In genomic region chr1:212503714-212504113, GRCh38 we compare ENCODE assay signal across 18 cellular contexts.
"Had no signal": no experiment of that assay in that cellular context is flagged by ENCODE, and none has a peak within 500 bp of the region (broad histone marks: within the 10 kb centered on the region; RNA-seq: fewer than 3 reads in every experiment).

No MANE protein-coding gene starts in this region.

- H3K36me3 Mint-ChIP-seq: activated naive CD8-positive, alpha-beta T cell treated with anti-CD3 and anti-CD28 coated beads for 36 hours had no signal

- H3K4me1 Mint-ChIP-seq: activated naive CD8-positive, alpha-beta T cell treated with anti-CD3 and anti-CD28 coated beads for 36 hours had no signal

- H3K27me3 Mint-ChIP-seq: activated naive CD8-positive, alpha-beta T cell treated with anti-CD3 and anti-CD28 coated beads for 36 hours had no signal

- H3K4me3 ChIP-seq: gastrocnemius medialis, heart left ventricle, left lung, tibial artery had no signal

- H3K27me3 ChIP-seq: gastrocnemius medialis, heart left ventricle, left lung, tibial artery had no signal

- DNase-seq: activated B cell treated with CpG ODN at 0.5 μM for 24 hours; activated CD8-positive, alpha-beta memory T cell treated with anti-CD3 and anti-CD28 coated beads, Interleukin-2, amount 50 U/mL, for 4 hours; activated naive CD4-positive, alpha-beta T cell; activated naive CD8-positive, alpha-beta T cell treated with anti-CD3 and anti-CD28 coated beads for 36 hours; amniotic stem cell; effector CD8-positive, alpha-beta T cell; gastrocnemius medialis; heart left ventricle; kidney; left lung; stimulated activated naive CD4-positive, alpha-beta T cell; substantia nigra; tibial artery had no signal

- H3K9me3 Mint-ChIP-seq: activated B cell treated with CpG ODN at 0.5 μM for 24 hours; activated naive CD8-positive, alpha-beta T cell treated with anti-CD3 and anti-CD28 coated beads for 36 hours; activated T-helper 1 cell treated with anti-CD3 and anti-CD28 coated beads, Interleukin-12 subunit alpha, Interleukin-12 subunit beta, Interleukin-2, Interleukin-4 antibody, amounts not matched to agents 30 ng/mL and 10 ng/mL and 1 ng/mL, durations not matched to agents 14 hours and 24 hours and 36 hours; T-helper 2 cell treated with Interferon-gamma antibody and Interleukin-4, amounts not matched to agents 5 μg/mL and 100 μg/mL, for 36 hours had no signal

- H3K9me3 ChIP-seq: gastrocnemius medialis, left lung, tibial artery had no signal

- H3K4me1 ChIP-seq: gastrocnemius medialis, heart left ventricle had no signal

- ATAC-seq: gastrocnemius medialis, heart left ventricle, left lung had no signal

- H3K27ac Mint-ChIP-seq: activated B cell treated with CpG ODN at 0.5 μM for 24 hours; activated naive CD8-positive, alpha-beta T cell treated with anti-CD3 and anti-CD28 coated beads for 36 hours; activated T-helper 1 cell treated with anti-CD3 and anti-CD28 coated beads, Interleukin-12 subunit alpha, Interleukin-12 subunit beta, Interleukin-2, Interleukin-4 antibody, amounts not matched to agents 30 ng/mL and 10 ng/mL and 1 ng/mL, durations not matched to agents 14 hours and 24 hours and 36 hours; progenitor cell of endocrine pancreas; T-helper 2 cell treated with Interferon-gamma antibody and Interleukin-4, amounts not matched to agents 5 μg/mL and 100 μg/mL, for 36 hours had no signal

- H3K27ac ChIP-seq: gastrocnemius medialis, heart left ventricle, left lung, tibial artery had no signal

- H3K36me3 ChIP-seq: gastrocnemius medialis, heart left ventricle, left lung, tibial artery had no signal

- H3K4me3 Mint-ChIP-seq: activated B cell treated with CpG ODN at 0.5 μM for 24 hours; activated naive CD8-positive, alpha-beta T cell treated with anti-CD3 and anti-CD28 coated beads for 36 hours; activated T-helper 1 cell treated with anti-CD3 and anti-CD28 coated beads, Interleukin-12 subunit alpha, Interleukin-12 subunit beta, Interleukin-2, Interleukin-4 antibody, amounts not matched to agents 30 ng/mL and 10 ng/mL and 1 ng/mL, durations not matched to agents 14 hours and 24 hours and 36 hours; dendritic cell treated with granulocyte-macrophage colony-stimulating factor and Interleukin-4, amounts not matched to agents 40 ng/mL and 50 ng/mL, for 4 days; neural crest cell; T-helper 2 cell treated with Interferon-gamma antibody and Interleukin-4, amounts not matched to agents 5 μg/mL and 100 μg/mL, for 36 hours had no signal
